Comparison of ENCODE assay signal across 19 cellular contexts in genomic region chr12:32084753-32085152, GRCh38.
"Had no signal": no experiment of that assay in that cellular context is flagged by ENCODE, and none has a peak within 500 bp of the region (broad histone marks: within the 10 kb centered on the region; RNA-seq: fewer than 3 reads in every experiment).

No MANE protein-coding gene starts in this region.

- H3K27ac ChIP-seq: coronary artery, hepatocyte, pancreas, suprapubic skin, thyroid gland had no signal

- H3K9me3 ChIP-seq: mucosa of descending colon, pancreas, suprapubic skin, thyroid gland had no signal

- H3K4me2 ChIP-seq: hepatocyte, smooth muscle cell had no signal

- DNase-seq: effector CD4-positive, alpha-beta T cell; foreskin melanocyte; head of caudate nucleus; mucosa of descending colon; natural killer cell; pancreas; right cardiac atrium; stimulated activated CD4-positive, alpha-beta T cell treated with anti-CD3 and anti-CD28 coated beads, Interleukin-2, amount 100 ng/mL, for 48 hours; stimulated activated CD8-positive, alpha-beta memory T cell treated with anti-CD3 and anti-CD28 coated beads, Interleukin-4, amount 100 ng/mL, for 48 hours; stimulated activated naive CD8-positive, alpha-beta T cell treated with anti-CD3 and anti-CD28 coated beads, Interleukin-15, Interleukin-2, amounts not matched to agents 100 U/mL and 50 U/mL, for 24 hours had no signal

- H3K27me3 Mint-ChIP-seq: progenitor cell of endocrine pancreas had no signal

- H3K36me3 ChIP-seq: pancreas, suprapubic skin, thyroid gland had no signal

- H3K27ac Mint-ChIP-seq: natural killer cell; progenitor cell of endocrine pancreas; stimulated activated effector memory CD8-positive, alpha-beta T cell treated with anti-CD3 and anti-CD28 coated beads, Interleukin-12 subunit alpha, Interleukin-12 subunit beta, amount 100 ng/mL, for 72 hours; type B pancreatic cell had no signal

- H3K79me2 ChIP-seq: hepatocyte had no signal

- H3K36me3 Mint-ChIP-seq: natural killer cell; stimulated activated effector memory CD8-positive, alpha-beta T cell treated with anti-CD3 and anti-CD28 coated beads, Interleukin-12 subunit alpha, Interleukin-12 subunit beta, amount 100 ng/mL, for 72 hours had no signal

- H3K9me3 Mint-ChIP-seq: natural killer cell; neural crest cell; stimulated activated effector memory CD8-positive, alpha-beta T cell treated with anti-CD3 and anti-CD28 coated beads, Interleukin-12 subunit alpha, Interleukin-12 subunit beta, amount 100 ng/mL, for 72 hours; type B pancreatic cell had no signal

- H3K27me3 ChIP-seq: hepatocyte, pancreas, suprapubic skin, thyroid gland had no signal

- H3K4me3 Mint-ChIP-seq: natural killer cell; neural crest cell; stimulated activated effector memory CD8-positive, alpha-beta T cell treated with anti-CD3 and anti-CD28 coated beads, Interleukin-12 subunit alpha, Interleukin-12 subunit beta, amount 100 ng/mL, for 72 hours; type B pancreatic cell had no signal

- H2AFZ ChIP-seq: hepatocyte had no signal

- H3K4me3 ChIP-seq: coronary artery, hepatocyte, mucosa of descending colon, pancreas, smooth muscle cell, suprapubic skin, thyroid gland had no signal

- H3K4me1 ChIP-seq: pancreas, suprapubic skin, thyroid gland had no signal

- H3K4me1 Mint-ChIP-seq: natural killer cell; stimulated activated effector memory CD8-positive, alpha-beta T cell treated with anti-CD3 and anti-CD28 coated beads, Interleukin-12 subunit alpha, Interleukin-12 subunit beta, amount 100 ng/mL, for 72 hours had no signal
